16 cellular contexts compared by ENCODE assay signal in the genomic region with DNA sequence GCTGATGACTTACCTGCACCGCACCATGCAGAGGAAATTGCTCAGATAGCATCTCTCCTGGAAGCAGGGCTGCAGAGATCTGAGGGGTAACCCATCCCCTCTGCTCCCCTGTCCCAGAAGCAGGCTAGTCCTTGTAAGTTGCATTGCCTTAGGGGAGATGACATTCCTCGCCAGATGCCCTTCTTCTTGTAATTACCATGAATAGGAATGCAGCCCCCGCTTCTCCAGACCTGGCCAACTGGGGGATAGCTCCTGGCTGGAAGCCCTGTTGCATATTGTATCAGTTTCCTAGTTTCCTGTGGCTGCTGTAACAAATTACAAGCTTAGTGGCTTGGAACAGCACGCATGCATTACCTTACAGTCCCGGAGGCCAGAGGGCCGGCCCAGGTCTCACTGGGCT. TPM values are rescaled to one million over a fixed set of nuclear protein-coding genes. Genes with fewer than 3 reads are reported as not detected.
A peak's percentile ranks its signal among the peaks of the same experiment; 100 is the strongest.
DNase-seq lines count a peak whose midpoint lies in the region; ATAC-seq and TF ChIP-seq lines count a peak whose summit lies in the region.
"Had no signal": no experiment of that assay in that cellular context is flagged by ENCODE, and none has a peak within 500 bp of the region (broad histone marks: within the 10 kb centered on the region; RNA-seq: fewer than 3 reads in every experiment).

No MANE protein-coding gene starts in this region.

- H3K4ac ChIP-seq in H9 (ENCODE audit: low read depth, low read length) = no peak overlapping the region

- no CpG with 5 or more reads among the region's 6 CpGs for WGBS in H9 (ENCODE audit: extremely low coverage, insufficient read length, low lambda C conversion rate)
- WGBS in endodermal cell (ENCODE audit: insufficient coverage in 1 of 2, insufficient read length in 1 of 2), 2 experiments = 60 to 89% methylated on average over 1 to 6 of the region's 6 CpGs

- no peak overlapping the region for H2BK120ac ChIP-seq in H9 (ENCODE audit: low read depth, low read length, poor library complexity, severe bottlenecking)

- H2BK5ac ChIP-seq in H9 (ENCODE audit: insufficient read length, low read length) = no peak overlapping the region

- H4K5ac ChIP-seq in H9 (ENCODE audit: insufficient read length, low read depth, low read length) = no peak overlapping the region

- H3K18ac ChIP-seq in H9 (ENCODE audit: insufficient read length, low read depth, low read length) = no peak overlapping the region

- H3K79me1 ChIP-seq in H9 (ENCODE audit: insufficient read depth, low read depth, low read length, poor library complexity, severe bottlenecking) = no peaks in the 10 kb centered on the region

- H3K27ac Mint-ChIP-seq in H9 (no peak overlapping the region; a peak in 1 of 7 replicates), endodermal cell (no peak overlapping the region)
- no peak overlapping the region for H3K27ac Mint-ChIP-seq in effector memory CD8-positive, alpha-beta T cell

- peaks cover 3% of the 10 kb centered on the region for H4K20me1 ChIP-seq in H9 (ENCODE audit: control insufficient read depth, insufficient read depth, insufficient read length)

- H3K4me3 Mint-ChIP-seq in H9 = no peak overlapping the region
- H3K4me3 Mint-ChIP-seq in endodermal cell = no peak overlapping the region
- no peak overlapping the region for H3K4me3 Mint-ChIP-seq in effector memory CD8-positive, alpha-beta T cell

- no peak overlapping the region for H2AFZ ChIP-seq in H9 (ENCODE audit: low read length)

- no peak overlapping the region for H3K23ac ChIP-seq in H9 (ENCODE audit: insufficient read length, low read depth, low read length)

- no peak overlapping the region for H2AK5ac ChIP-seq in H9 (ENCODE audit: insufficient read length, low read length)

- H3K23me2 ChIP-seq in H9 (ENCODE audit: insufficient read length, low read depth, low read length, poor library complexity, severe bottlenecking) = no peaks in the 10 kb centered on the region

- H3K27me3 Mint-ChIP-seq in H9 (ENCODE audit: low read depth) = peaks cover 72% of the 10 kb centered on the region
- H3K27me3 Mint-ChIP-seq in endodermal cell (ENCODE audit: insufficient read depth) = peaks cover 51% of the 10 kb centered on the region
- peaks cover 30 to 58% of the 10 kb centered on the region in 2 donors for H3K27me3 Mint-ChIP-seq in effector memory CD8-positive, alpha-beta T cell

- H3K4me1 ChIP-seq in H9 (ENCODE audit: insufficient read depth, low read length) = no peaks in the 10 kb centered on the region; the same call in 1 of the 2 replicates
- H3K4me1 ChIP-seq in endodermal cell (ENCODE audit: control insufficient read depth, insufficient read depth, low read length) = peaks cover 6% of the 10 kb centered on the region
- H3K4me1 ChIP-seq: A549, Caco-2 had no signal

- H3K36me3 ChIP-seq in endodermal cell (ENCODE audit: control insufficient read depth, insufficient read depth, low read length) = no peaks in the 10 kb centered on the region

- no peak overlapping the region; the same call in 1 of the 2 replicates for H3K14ac ChIP-seq in H9 (ENCODE audit: insufficient read depth, low read length)

- no peaks in the 10 kb centered on the region for H3K27me3 ChIP-seq in H9 (ENCODE audit: insufficient read depth, low read length)
- H3K27me3 ChIP-seq in endodermal cell (ENCODE audit: control insufficient read depth, insufficient read depth, low read length, poor library complexity, severe bottlenecking) = peaks cover 24% of the 10 kb centered on the region

- ATAC-seq in effector memory CD8-positive, alpha-beta T cell (replicated peaks) = no peak
- ATAC-seq in GM19328 (IDR thresholded peaks at IDR 0.05; ENCODE audit: unreplicated experiment) = no peak
- ATAC-seq: A549, GM12878, HCT116 had no signal

- H3K36me3 Mint-ChIP-seq in H9 (ENCODE audit: insufficient read depth in 1 of 3, low read depth in 3 of 3) (0 out of 7 replicates have a peak, but pooled peaks cover 0 to 1% (median 0%) of the 10 kb centered on the region in 3 experiments), endodermal cell (ENCODE audit: low read depth) (no peaks in the 10 kb centered on the region)
- peaks cover 9% of the 10 kb centered on the region for H3K36me3 Mint-ChIP-seq in effector memory CD8-positive, alpha-beta T cell (ENCODE audit: insufficient read depth)
- H3K36me3 Mint-ChIP-seq: CD8-positive, alpha-beta memory T cell had no signal

- no peak overlapping the region for H2BK12ac ChIP-seq in H9 (ENCODE audit: insufficient read length, low read depth, low read length)

- no peak overlapping the region for H2BK20ac ChIP-seq in H9 (ENCODE audit: low read depth, low read length, poor library complexity, severe bottlenecking)

- H3K79me2 ChIP-seq in H9 (ENCODE audit: insufficient read depth, low read length) = no peaks in the 10 kb centered on the region

- no peaks in the 10 kb centered on the region for H3K9me3 ChIP-seq in H9 (ENCODE audit: control insufficient read depth, low read depth, low read length)
- H3K9me3 ChIP-seq in endodermal cell (ENCODE audit: control insufficient read depth, low read length) = no peaks in the 10 kb centered on the region
- H3K9me3 ChIP-seq: A549, Caco-2 had no signal

- H3K9me3 Mint-ChIP-seq in H9 = peaks cover 2 to 9% of the 10 kb centered on the region in 2 experiments; a peak in 3 of 5 replicates
- no peaks in the 10 kb centered on the region for H3K9me3 Mint-ChIP-seq in endodermal cell
- no peaks in the 10 kb centered on the region for H3K9me3 Mint-ChIP-seq in effector memory CD8-positive, alpha-beta T cell

- H3K56ac ChIP-seq in H9 (ENCODE audit: insufficient read length, low read depth, low read length) = no peak overlapping the region

- TF ChIP-seq CTCF in H9 (conservative IDR thresholded peaks at IDR 0.05) (no peak), endodermal cell (conservative IDR thresholded peaks at IDR 0.05) (no peak)

- no peak overlapping the region for H3K27ac ChIP-seq in H9 (ENCODE audit: insufficient read length, low read depth, low read length)
- H3K27ac ChIP-seq in endodermal cell (ENCODE audit: low read depth, low read length) = no peak overlapping the region
- H3K27ac ChIP-seq: A549, HL-60 had no signal

- H4K8ac ChIP-seq in H9 (replicated peaks; ENCODE audit: insufficient read length, low read depth, low read length) = no peak overlapping the region

- no peak overlapping the region for H3K9ac ChIP-seq in H9 (ENCODE audit: extremely low read depth, insufficient read length, low read length)
- no peak overlapping the region for H3K9ac ChIP-seq in endodermal cell (ENCODE audit: extremely low read depth, low read length, poor library complexity, severe bottlenecking)

- H3K4me1 Mint-ChIP-seq in H9 (peaks cover 12 to 16% of the 10 kb centered on the region in 2 experiments), endodermal cell (peaks cover 10% of the 10 kb centered on the region)
- H3K4me1 Mint-ChIP-seq in effector memory CD8-positive, alpha-beta T cell (ENCODE audit: low read depth in 2 of 2) = peaks cover 12 to 26% of the 10 kb centered on the region in 2 donors

- H3T11ph ChIP-seq in H9 (ENCODE audit: low read length) = no peak overlapping the region

- peak; percentile 46 for DNase-seq in H9
- DNase-seq in endodermal cell = peak; percentile 65
- peak; percentile 55 for DNase-seq in left kidney (ENCODE audit: low read depth, low spot score)
- DNase-seq in effector memory CD8-positive, alpha-beta T cell = no peak
- no peak for DNase-seq in NCI-H510A treated with DMSO at 0.1 percent for 48 hours (lab: John Stamatoyannopoulos, UW)
- DNase-seq in activated CD8-positive, alpha-beta memory T cell treated with anti-CD3 and anti-CD28 coated beads for 24 hours = no peak
- DNase-seq: Caco-2; CD8-positive, alpha-beta memory T cell; DMS53 had no signal

- H3K4me2 ChIP-seq in H9 (ENCODE audit: insufficient read depth, insufficient read length, low read length) = no peak overlapping the region
- H3K4me2 ChIP-seq: A549 had no signal

- no peak overlapping the region for H2BK15ac ChIP-seq in H9 (ENCODE audit: low read depth, low read length)

- H3K4me3 ChIP-seq in endodermal cell (ENCODE audit: low read length) = no peak overlapping the region
- H3K4me3 ChIP-seq: A549, GM12878 had no signal

- no peak overlapping the region for H4K91ac ChIP-seq in H9 (ENCODE audit: insufficient read length, low read depth, low read length)

RNA-seq across cellular contexts. Expression of gene EN2, which starts 47.5 kb away (rescaled TPM):
- total RNA-seq in H9 (2021) (0.07 and 0.15 TPM in 2 replicates), endodermal cell (not detected)
- polyA plus RNA-seq in endodermal cell (2013, experiment 1 of 2) = 16.1 TPM
- 19.3 TPM for polyA plus RNA-seq in endodermal cell (2013, experiment 2 of 2)
- total RNA-seq: CD8-positive, alpha-beta memory T cell; GM12878; H1 had no signal
- polyA plus RNA-seq: BJ; CD8-positive, alpha-beta memory T cell; GM12878; H1 had no signal

Comparison
In these comparisons a context has a peak if more than half of its experiments do, and no peak if none do; other contexts are left out.
1. DNase-seq: peak in H9 (single experiment), endodermal cell (single experiment) and left kidney (single experiment); none in effector memory CD8-positive, alpha-beta T cell (0 of 3), NCI-H510A treated with DMSO at 0.1 percent for 48 hours (single experiment) and activated CD8-positive, alpha-beta memory T cell treated with anti-CD3 and anti-CD28 coated beads for 24 hours (single experiment).